1 cellular context compared by ENCODE assay signal in the genomic region with DNA sequence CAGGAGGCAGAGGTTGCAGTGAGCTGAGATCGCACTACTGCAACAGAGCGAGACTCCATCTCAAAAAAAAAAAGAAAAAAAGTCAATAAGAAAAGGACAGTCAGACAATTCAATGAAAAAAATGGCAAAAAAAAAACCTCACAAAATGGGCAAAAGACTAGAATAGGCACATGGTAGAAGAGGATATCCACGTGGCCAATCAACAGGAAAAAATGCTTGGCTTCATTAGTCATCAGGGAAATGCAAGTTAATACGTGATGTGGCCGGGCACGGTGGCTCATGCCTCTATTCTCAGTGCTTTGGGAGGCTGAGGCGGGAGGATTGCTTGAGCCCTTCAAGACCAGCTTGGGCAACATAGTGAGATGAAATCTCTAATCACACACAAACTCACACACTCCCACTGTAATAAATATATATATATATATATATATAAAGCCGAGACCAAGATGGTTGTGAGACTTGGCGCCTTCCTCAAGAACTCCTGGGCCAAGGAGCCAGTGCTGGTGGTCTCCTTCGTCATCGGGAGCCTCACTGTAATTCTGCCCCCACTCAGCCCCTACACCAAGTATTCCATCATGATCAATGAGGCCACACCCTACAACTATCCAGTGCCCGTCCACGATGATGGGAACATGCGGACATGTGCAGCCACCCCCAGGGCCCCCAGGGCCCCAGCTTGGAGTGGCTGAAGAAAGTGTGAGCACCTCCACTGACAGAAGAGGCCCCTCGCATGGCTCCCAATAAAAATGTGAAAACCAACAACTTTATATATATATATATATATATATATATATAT.
A peak's percentile ranks its signal among the peaks of the same experiment; 100 is the strongest.
TF ChIP-seq lines count a peak whose summit lies in the region.

No MANE protein-coding gene starts in this region.

TF ChIP-seq in K562, 482 proteins besides CTCF, POLR2A, EP300 and RAD21:
- TF ChIP-seq EHMT2 (IDR thresholded peaks at IDR 0.05) = 0 out of 2 replicates have a peak, but pooled peaks have one; percentile 34
- TF ChIP-seq ASH1L (IDR thresholded peaks at IDR 0.05; ENCODE audit: borderline replicate concordance, low read depth, partially characterized antibody) = no peak
- TF ChIP-seq, protein P1, sequence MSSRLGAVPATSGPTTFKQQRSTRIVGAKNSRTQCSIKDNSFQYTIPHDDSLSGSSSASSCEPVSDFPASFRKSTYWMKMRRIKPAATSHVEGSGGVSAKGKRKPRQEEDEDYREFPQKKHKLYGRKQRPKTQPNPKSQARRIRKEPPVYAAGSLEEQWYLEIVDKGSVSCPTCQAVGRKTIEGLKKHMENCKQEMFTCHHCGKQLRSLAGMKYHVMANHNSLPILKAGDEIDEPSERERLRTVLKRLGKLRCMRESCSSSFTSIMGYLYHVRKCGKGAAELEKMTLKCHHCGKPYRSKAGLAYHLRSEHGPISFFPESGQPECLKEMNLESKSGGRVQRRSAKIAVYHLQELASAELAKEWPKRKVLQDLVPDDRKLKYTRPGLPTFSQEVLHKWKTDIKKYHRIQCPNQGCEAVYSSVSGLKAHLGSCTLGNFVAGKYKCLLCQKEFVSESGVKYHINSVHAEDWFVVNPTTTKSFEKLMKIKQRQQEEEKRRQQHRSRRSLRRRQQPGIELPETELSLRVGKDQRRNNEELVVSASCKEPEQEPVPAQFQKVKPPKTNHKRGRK (tag; IDR thresholded peaks at IDR 0.05) = peak; percentile 85
- TF ChIP-seq, protein P2, sequence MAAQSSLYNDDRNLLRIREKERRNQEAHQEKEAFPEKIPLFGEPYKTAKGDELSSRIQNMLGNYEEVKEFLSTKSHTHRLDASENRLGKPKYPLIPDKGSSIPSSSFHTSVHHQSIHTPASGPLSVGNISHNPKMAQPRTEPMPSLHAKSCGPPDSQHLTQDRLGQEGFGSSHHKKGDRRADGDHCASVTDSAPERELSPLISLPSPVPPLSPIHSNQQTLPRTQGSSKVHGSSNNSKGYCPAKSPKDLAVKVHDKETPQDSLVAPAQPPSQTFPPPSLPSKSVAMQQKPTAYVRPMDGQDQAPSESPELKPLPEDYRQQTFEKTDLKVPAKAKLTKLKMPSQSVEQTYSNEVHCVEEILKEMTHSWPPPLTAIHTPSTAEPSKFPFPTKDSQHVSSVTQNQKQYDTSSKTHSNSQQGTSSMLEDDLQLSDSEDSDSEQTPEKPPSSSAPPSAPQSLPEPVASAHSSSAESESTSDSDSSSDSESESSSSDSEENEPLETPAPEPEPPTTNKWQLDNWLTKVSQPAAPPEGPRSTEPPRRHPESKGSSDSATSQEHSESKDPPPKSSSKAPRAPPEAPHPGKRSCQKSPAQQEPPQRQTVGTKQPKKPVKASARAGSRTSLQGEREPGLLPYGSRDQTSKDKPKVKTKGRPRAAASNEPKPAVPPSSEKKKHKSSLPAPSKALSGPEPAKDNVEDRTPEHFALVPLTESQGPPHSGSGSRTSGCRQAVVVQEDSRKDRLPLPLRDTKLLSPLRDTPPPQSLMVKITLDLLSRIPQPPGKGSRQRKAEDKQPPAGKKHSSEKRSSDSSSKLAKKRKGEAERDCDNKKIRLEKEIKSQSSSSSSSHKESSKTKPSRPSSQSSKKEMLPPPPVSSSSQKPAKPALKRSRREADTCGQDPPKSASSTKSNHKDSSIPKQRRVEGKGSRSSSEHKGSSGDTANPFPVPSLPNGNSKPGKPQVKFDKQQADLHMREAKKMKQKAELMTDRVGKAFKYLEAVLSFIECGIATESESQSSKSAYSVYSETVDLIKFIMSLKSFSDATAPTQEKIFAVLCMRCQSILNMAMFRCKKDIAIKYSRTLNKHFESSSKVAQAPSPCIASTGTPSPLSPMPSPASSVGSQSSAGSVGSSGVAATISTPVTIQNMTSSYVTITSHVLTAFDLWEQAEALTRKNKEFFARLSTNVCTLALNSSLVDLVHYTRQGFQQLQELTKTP (IDR thresholded peaks at IDR 0.05; ENCODE audit: low read depth in 1 of 2, partially characterized antibody in 2 of 2) = peak in 1 of 2 experiments; percentile 97
- no peak for TF ChIP-seq MECOM (CRISPR knock-in tag; IDR thresholded peaks at IDR 0.05)
